15 cellular contexts compared by ENCODE assay signal in the genomic region with DNA sequence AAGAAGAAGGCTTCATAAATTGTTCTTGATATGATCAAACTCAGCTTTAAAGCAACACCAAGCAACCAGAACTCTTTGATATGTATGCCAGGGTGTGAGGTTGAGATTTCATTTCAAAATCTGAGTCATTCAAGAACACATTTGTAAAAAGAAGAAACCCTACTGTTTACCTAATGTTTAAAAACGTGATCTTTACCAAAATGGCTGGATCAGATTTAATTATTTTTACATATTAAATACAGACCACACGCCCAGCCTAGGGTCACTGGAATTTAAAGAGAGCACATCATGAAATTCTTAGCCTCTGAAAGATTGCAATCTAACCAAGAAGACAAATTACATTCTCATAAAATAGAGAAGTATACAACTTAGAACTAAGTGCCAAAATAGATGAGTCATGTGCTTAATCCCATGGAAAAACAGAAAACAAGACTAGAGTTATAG.
A peak's percentile ranks its signal among the peaks of the same experiment; 100 is the strongest.
DNase-seq lines count a peak whose midpoint lies in the region; ATAC-seq, FAIRE-seq and TF ChIP-seq lines count a peak whose summit lies in the region.
"Had no signal": no experiment of that assay in that cellular context is flagged by ENCODE, and none has a peak within 500 bp of the region (broad histone marks: within the 10 kb centered on the region; RNA-seq: fewer than 3 reads in every experiment).

No MANE protein-coding gene starts in this region.

- H3K9me3 ChIP-seq in adipocyte (ENCODE audit: control insufficient read depth, low read length), result peaks cover 10% of the 10 kb centered on the region
- H3K9me3 ChIP-seq: BE2C, pancreas had no signal

- H3K36me3 ChIP-seq in adipocyte (ENCODE audit: control insufficient read depth, insufficient read depth, low read length, severe bottlenecking), result no peaks in the 10 kb centered on the region
- H3K36me3 ChIP-seq: BE2C, pancreas had no signal

- H3K9ac ChIP-seq in adipocyte (ENCODE audit: low read length), result no peak overlapping the region

- DNase-seq in AG10803 (ENCODE audit: low read depth) (peak; percentile 27), GM18507 (ENCODE audit: extremely low spot score, insufficient read length, low read depth) (no peak), adipocyte (ENCODE audit: low read depth) (peak; percentile 36), fibroblast of pulmonary artery (ENCODE audit: low read depth) (peak; percentile 14), NCI-H1048 (lab: John Stamatoyannopoulos, UW) (no peak), nucleus accumbens (lab: John Stamatoyannopoulos, UW) (no peak)
- DNase-seq: activated CD4-positive, alpha-beta memory T cell treated with anti-CD3 and anti-CD28 coated beads, Interleukin-2, amount 10 ng/mL, durations not matched to agents 7 days and 5 days; amniotic stem cell; BE2C; glutamatergic neuron; pancreas; RPMI8226; stimulated activated CD4-positive, alpha-beta T cell treated with anti-CD3 and anti-CD28 coated beads, Interleukin-4, amount 100 ng/mL, for 1 hour had no signal

- H3K4me3 ChIP-seq in AG10803 (ENCODE audit: low read length) (no peak overlapping the region), adipocyte (ENCODE audit: low read length) (no peak overlapping the region), fibroblast of pulmonary artery (replicated peaks; ENCODE audit: low read depth, low read length) (no peak overlapping the region)
- H3K4me3 ChIP-seq: pancreas had no signal

- ATAC-seq in GM19397 (IDR thresholded peaks at IDR 0.05; ENCODE audit: unreplicated experiment), result no peak
- no peak for ATAC-seq in GM18517 (IDR thresholded peaks at IDR 0.05; ENCODE audit: unreplicated experiment)
- ATAC-seq: pancreas had no signal

- peak; percentile 15 for FAIRE-seq in GM18507 (lab: Jason Lieb, UNC)
- FAIRE-seq: pancreas had no signal

- TF ChIP-seq CTCF in AG10803 (conservative IDR thresholded peaks at IDR 0.05; ENCODE audit: low read length) (no peak), fibroblast of pulmonary artery (IDR thresholded peaks at IDR 0.05; ENCODE audit: low read length, missing control alignments) (no peak)

- H3K27me3 ChIP-seq in adipocyte (replicated peaks; ENCODE audit: control insufficient read depth, insufficient read depth, low read length), result no peaks in the 10 kb centered on the region
- H3K27me3 ChIP-seq: BE2C, pancreas had no signal

- H3K4me1 ChIP-seq in adipocyte (ENCODE audit: control insufficient read depth, insufficient read depth, low read length), result peaks cover 8% of the 10 kb centered on the region
- H3K4me1 ChIP-seq: BE2C, pancreas had no signal

Comparison
In these comparisons a context has a peak if more than half of its experiments do, and no peak if none do; other contexts are left out.
1. DNase-seq: peak in AG10803 (single experiment), adipocyte (single experiment) and fibroblast of pulmonary artery (single experiment); none in GM18507 (single experiment), NCI-H1048 (single experiment) and nucleus accumbens (0 of 56).